In the genomic region with DNA sequence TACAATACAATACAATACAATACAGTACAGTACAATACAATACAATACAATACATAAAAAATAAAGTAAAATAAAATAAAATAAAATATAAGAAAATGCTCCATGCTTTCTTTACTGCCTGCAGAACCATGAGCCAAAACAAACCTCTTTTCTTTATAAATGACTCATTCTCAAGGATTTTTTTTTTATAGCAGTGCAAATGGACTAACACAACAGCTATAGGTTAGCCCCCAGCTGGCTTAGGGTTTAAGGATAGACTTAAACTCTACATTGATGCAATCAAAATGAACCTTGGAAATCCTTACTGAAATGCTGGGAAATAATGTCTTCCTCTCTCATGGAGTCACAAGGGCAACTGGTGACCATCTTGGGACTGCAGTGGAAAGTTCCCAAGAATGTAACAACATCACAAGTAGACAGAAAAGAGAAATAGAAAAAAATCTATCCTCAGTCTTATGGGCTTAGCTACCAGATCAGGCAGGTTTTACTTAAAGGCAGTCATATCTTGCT, we compare ENCODE assay signal across 20 cellular contexts.
"Had no signal": no experiment of that assay in that cellular context is flagged by ENCODE, and none has a peak within 500 bp of the region (broad histone marks: within the 10 kb centered on the region; RNA-seq: fewer than 3 reads in every experiment).

No MANE protein-coding gene starts in this region.

- H3K4me3 ChIP-seq: adrenal gland, esophagus squamous epithelium, gastrocnemius medialis, left lung, tibial nerve had no signal

- DNase-seq: activated CD4-positive, alpha-beta T cell treated with anti-CD3 and anti-CD28 coated beads, Interleukin-2, amount 50 U/mL, for 48 hours; activated gamma-delta T cell; adrenal gland; dermis blood vessel endothelial cell; effector memory CD4-positive, alpha-beta T cell; esophagus squamous epithelium; gastrocnemius medialis; head of caudate nucleus; kidney; left lung; mammary epithelial cell; stimulated activated CD4-positive, alpha-beta T cell treated with anti-CD3 and anti-CD28 coated beads, Interleukin-2, amount 100 ng/mL, for 24 hours; stimulated activated naive CD8-positive, alpha-beta T cell treated with anti-CD3 and anti-CD28 coated beads, Interleukin-15, Interleukin-2, amounts not matched to agents 100 U/mL and 50 U/mL, for 24 hours; substantia nigra; T-helper 2 cell; WERI-Rb-1 had no signal

- H3K27ac ChIP-seq: adrenal gland, esophagus squamous epithelium, gastrocnemius medialis, left lung, tibial nerve, WERI-Rb-1 had no signal

- H3K9me3 ChIP-seq: adrenal gland, esophagus squamous epithelium, gastrocnemius medialis, left lung had no signal

- FAIRE-seq: astrocyte, kidney, urothelium cell line had no signal

- H3K4me1 ChIP-seq: adrenal gland, gastrocnemius medialis, left lung had no signal

- ATAC-seq: activated naive CD4-positive, alpha-beta T cell treated with anti-CD3 and anti-CD28 coated beads, Interleukin-2, amount 50 U/mL, for 72 hours; gastrocnemius medialis; left lung; stimulated activated naive CD8-positive, alpha-beta T cell treated with anti-CD3 and anti-CD28 coated beads, Interleukin-15, Interleukin-2, amounts not matched to agents 100 U/mL and 50 U/mL, for 24 hours had no signal

- H3K36me3 ChIP-seq: adrenal gland, esophagus squamous epithelium, gastrocnemius medialis, left lung, tibial nerve, WERI-Rb-1 had no signal

- H3K27me3 ChIP-seq: adrenal gland, esophagus squamous epithelium, gastrocnemius medialis, left lung, tibial nerve had no signal
